25 cellular contexts compared by ENCODE assay signal in genomic region chr14:38243696-38244250, GRCh38. TPM values are rescaled to one million over a fixed set of nuclear protein-coding genes. Genes with fewer than 3 reads are reported as not detected.
"Had no signal": no experiment of that assay in that cellular context is flagged by ENCODE, and none has a peak within 500 bp of the region (broad histone marks: within the 10 kb centered on the region; RNA-seq: fewer than 3 reads in every experiment).

No MANE protein-coding gene starts in this region.

- DNase-seq: activated CD4-positive, alpha-beta T cell treated with anti-CD3 and anti-CD28 coated beads for 48 hours; activated CD4-positive, alpha-beta T cell treated with anti-CD3 and anti-CD28 coated beads, Interleukin-2, amount 50 U/mL, for 4 hours; activated CD4-positive, CD25-positive, alpha-beta regulatory T cell treated with anti-CD3 and anti-CD28 coated beads, Interleukin-2, amount 50 U/mL, for 72 hours; activated CD8-positive, alpha-beta memory T cell treated with anti-CD3 and anti-CD28 coated beads, Interleukin-2, amount 10 ng/mL, durations not matched to agents 7 days and 5 days; activated CD8-positive, alpha-beta T cell treated with anti-CD3 and anti-CD28 coated beads, Interleukin-2, amount 10 ng/mL, durations not matched to agents 7 days and 5 days; activated effector memory CD4-positive, alpha-beta T cell treated with anti-CD3 and anti-CD28 coated beads, Interleukin-2, amount 50 U/mL, for 16 hours; activated naive CD4-positive, alpha-beta T cell treated with Interleukin-2 at 50 U/mL for 16 hours; activated naive CD8-positive, alpha-beta T cell treated with anti-CD3 and anti-CD28 coated beads, Interleukin-2, amount 50 U/mL, for 24 hours; activated T-cell treated with anti-CD3 and anti-CD28 coated beads, Interleukin-2, amount 50 U/mL, for 24 hours; amniotic stem cell; NCI-H1105; NCI-H1436; NCI-H1694 treated with DMSO at 0.1 percent for 48 hours; NCI-H2029 treated with DMSO at 0.1 percent for 48 hours; NCI-H345; NCI-H510A; NCI-H526 treated with DMSO at 0.1 percent for 48 hours; NCI-H82; SHP77 treated with DMSO at 0.1 percent for 48 hours; T-helper 17 cell; T-helper 9 cell had no signal

- ATAC-seq: activated CD8-positive, alpha-beta memory T cell treated with anti-CD3 and anti-CD28 coated beads, Interleukin-2, amount 10 ng/mL, durations not matched to agents 7 days and 5 days; activated CD8-positive, alpha-beta T cell treated with anti-CD3 and anti-CD28 coated beads, Interleukin-2, amount 10 ng/mL, durations not matched to agents 7 days and 5 days; activated naive CD4-positive, alpha-beta T cell treated with anti-CD3 and anti-CD28 coated beads, Interleukin-2, amount 50 U/mL, for 72 hours; activated naive CD8-positive, alpha-beta T cell treated with anti-CD3 and anti-CD28 coated beads, Interleukin-2, amount 50 U/mL, for 24 hours; T-helper 17 cell had no signal

RNA-seq across cellular contexts. Expression of gene CLEC14A, which starts 12.1 kb away (rescaled TPM):
- total RNA-seq: activated CD8-positive, alpha-beta memory T cell treated with anti-CD3 and anti-CD28 coated beads, Interleukin-2, amount 10 ng/mL, durations not matched to agents 7 days and 5 days; activated CD8-positive, alpha-beta T cell treated with anti-CD3 and anti-CD28 coated beads, Interleukin-2, amount 10 ng/mL, durations not matched to agents 7 days and 5 days; activated naive CD4-positive, alpha-beta T cell treated with anti-CD3 and anti-CD28 coated beads, Interleukin-2, amount 50 U/mL, for 72 hours; activated T-helper 1 cell treated with anti-CD3 and anti-CD28 coated beads, Interleukin-12 subunit alpha, Interleukin-12 subunit beta, Interleukin-2, Interleukin-4 antibody, amounts not matched to agents 30 ng/mL and 10 ng/mL and 1 ng/mL, durations not matched to agents 14 hours and 24 hours and 36 hours; astrocyte; SK-MEL-5; T-helper 17 cell had no signal

RNA-seq across cellular contexts. Expression of gene SSTR1, which starts 36.1 kb away (rescaled TPM):
- total RNA-seq: activated CD8-positive, alpha-beta memory T cell treated with anti-CD3 and anti-CD28 coated beads, Interleukin-2, amount 10 ng/mL, durations not matched to agents 7 days and 5 days; activated CD8-positive, alpha-beta T cell treated with anti-CD3 and anti-CD28 coated beads, Interleukin-2, amount 10 ng/mL, durations not matched to agents 7 days and 5 days; activated naive CD4-positive, alpha-beta T cell treated with anti-CD3 and anti-CD28 coated beads, Interleukin-2, amount 50 U/mL, for 72 hours; activated T-helper 1 cell treated with anti-CD3 and anti-CD28 coated beads, Interleukin-12 subunit alpha, Interleukin-12 subunit beta, Interleukin-2, Interleukin-4 antibody, amounts not matched to agents 30 ng/mL and 10 ng/mL and 1 ng/mL, durations not matched to agents 14 hours and 24 hours and 36 hours; astrocyte; SK-MEL-5; T-helper 17 cell had no signal
